Comparison of ENCODE assay signal across 26 cellular contexts in the genomic region with DNA sequence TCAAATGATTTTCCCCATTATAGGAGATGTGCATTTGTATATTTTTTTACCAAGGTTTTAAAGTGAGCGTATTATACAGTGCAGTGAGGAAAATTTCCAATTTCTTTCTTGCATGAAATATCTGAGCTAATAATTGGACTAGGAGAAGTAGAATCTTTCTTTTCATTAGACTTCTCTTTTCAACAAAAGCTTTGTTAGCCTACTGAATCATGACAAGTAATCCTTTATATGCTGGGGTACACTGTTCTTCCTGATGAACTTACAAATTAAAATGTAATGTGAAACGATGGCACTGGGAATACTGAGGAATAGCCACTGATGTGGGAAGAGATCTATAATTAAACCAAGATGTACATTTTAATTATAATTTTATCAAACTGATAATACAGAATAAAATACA.
"Had no signal": no experiment of that assay in that cellular context is flagged by ENCODE, and none has a peak within 500 bp of the region (broad histone marks: within the 10 kb centered on the region; RNA-seq: fewer than 3 reads in every experiment).

No MANE protein-coding gene starts in this region.

- H3K4me3 ChIP-seq: hepatocyte, left ventricle myocardium inferior, lung, mucosa of descending colon, ovary, prostate gland, skin epidermis, stomach, suprapubic skin, thoracic aorta, tibial artery, upper lobe of right lung had no signal

- H3K9me3 ChIP-seq: left ventricle myocardium inferior, mucosa of descending colon, ovary, prostate gland, stomach, suprapubic skin, thoracic aorta, tibial artery, upper lobe of right lung had no signal

- H3K36me3 ChIP-seq: left ventricle myocardium inferior, ovary, prostate gland, stomach, suprapubic skin, thoracic aorta, tibial artery, upper lobe of right lung had no signal

- H3K27ac ChIP-seq: hepatocyte, left ventricle myocardium inferior, ovary, prostate gland, skin epidermis, stomach, suprapubic skin, thoracic aorta, tibial artery, upper lobe of right lung had no signal

- FAIRE-seq: urothelium cell line had no signal

- DNase-seq: islet precursor cell; left ventricle myocardium inferior; midbrain; mucosa of descending colon; naive thymus-derived CD4-positive, alpha-beta T cell; ovary; posterior cingulate gyrus; retina; right cardiac atrium; stimulated activated CD4-positive, alpha-beta T cell treated with anti-CD3 and anti-CD28 coated beads, Interleukin-12 subunit alpha, Interleukin-12 subunit beta, amount 100 ng/mL, for 4 hours; stimulated activated CD4-positive, alpha-beta T cell treated with anti-CD3 and anti-CD28 coated beads, Interleukin-15, amount 100 ng/mL, for 24 hours; stimulated activated CD4-positive, alpha-beta T cell treated with anti-CD3 and anti-CD28 coated beads, Interleukin-2, amount 100 ng/mL, for 24 hours; stimulated activated CD4-positive, alpha-beta T cell treated with anti-CD3 and anti-CD28 coated beads, Interleukin-4, amount 100 ng/mL, for 1 hour; stimulated activated naive B cell treated with anti-CD40 and anti-IgM and Interleukin-4, amounts not matched to agents 10 μg/mL and 1 μg/mL and 100 μg/mL, for 72 hours; stimulated activated naive CD8-positive, alpha-beta T cell treated with anti-CD3 and anti-CD28 coated beads, Interleukin-15, Interleukin-2, amounts not matched to agents 100 U/mL and 50 U/mL, for 24 hours; stomach; tibial artery; trophoblast cell; upper lobe of right lung had no signal
